ENCODE assay signal across 24 cellular contexts in the genomic region with DNA sequence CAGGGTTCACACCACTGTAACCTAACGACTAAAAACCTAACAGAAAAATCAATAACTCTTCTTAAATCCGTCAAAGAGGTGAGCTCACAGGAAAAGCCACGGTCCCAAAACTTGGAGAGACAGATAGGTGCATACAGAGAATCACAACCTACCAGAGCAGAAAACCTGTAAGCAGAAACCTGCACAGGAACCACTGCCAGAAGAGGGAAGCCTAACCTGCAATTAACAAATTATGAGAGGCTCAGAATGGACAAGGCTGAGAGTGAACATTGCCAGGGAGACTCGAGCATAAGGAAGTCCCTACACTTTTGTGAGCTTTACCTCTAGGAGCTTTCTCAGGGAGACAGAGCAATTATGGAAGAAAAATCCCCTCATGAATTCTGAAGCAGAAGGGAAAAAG.
DNase-seq lines count a peak whose midpoint lies in the region; ATAC-seq and TF ChIP-seq lines count a peak whose summit lies in the region.
"Had no signal": no experiment of that assay in that cellular context is flagged by ENCODE, and none has a peak within 500 bp of the region (broad histone marks: within the 10 kb centered on the region; RNA-seq: fewer than 3 reads in every experiment).

No MANE protein-coding gene starts in this region.

- H3K79me2 ChIP-seq in PC-3 (ENCODE audit: low read length) (no peaks in the 10 kb centered on the region), neural progenitor cell (ENCODE audit: low read depth) (no peaks in the 10 kb centered on the region)

- POLR2A ChIA-PET in PC-3 (lab: Charles Lee; ENCODE audit: unreplicated experiment): no interaction called here

- H3K27ac Mint-ChIP-seq in neural progenitor cell: no peak overlapping the region
- H3K27ac Mint-ChIP-seq: activated CD4-positive, alpha-beta T cell treated with anti-CD3 and anti-CD28 coated beads for 36 hours; CD8-positive, alpha-beta T cell had no signal

- H3K9me2 ChIP-seq in PC-3 (replicated peaks; ENCODE audit: low read length): no peaks in the 10 kb centered on the region

- no peaks in the 10 kb centered on the region for H3K36me3 Mint-ChIP-seq in neural progenitor cell
- H3K36me3 Mint-ChIP-seq: CD8-positive, alpha-beta T cell had no signal

- no TSS peak for BruUV-seq in PC-3 (replicated peaks; lab: Mats Ljungman, UMichigan)

- ATAC-seq in PC-3: peak; percentile 31; the same call in 1 of the 2 replicates
- ATAC-seq: activated CD4-positive, alpha-beta T cell treated with anti-CD3 and anti-CD28 coated beads for 36 hours; CD8-positive, alpha-beta T cell; heart left ventricle; upper lobe of right lung had no signal

- H3K9ac ChIP-seq in PC-3 (ENCODE audit: low read length) (no peak overlapping the region), neural progenitor cell (no peak overlapping the region)

- H3K4me2 ChIP-seq in PC-3 (ENCODE audit: low read length) (no peak overlapping the region), neural progenitor cell (no peak overlapping the region)
- H3K4me2 ChIP-seq: smooth muscle cell had no signal

- DNase-seq in NCI-H345 (lab: John Stamatoyannopoulos, UW): peak; percentile 11
- no peak for DNase-seq in NCI-H345 treated with DMSO at 0.1 percent for 48 hours (lab: John Stamatoyannopoulos, UW; ENCODE audit: unreplicated experiment)
- DNase-seq in NCI-H2081 treated with DMSO at 0.1 percent for 48 hours (lab: John Stamatoyannopoulos, UW): peak; percentile 5
- DNase-seq in PC-3: no peak
- DNase-seq in renal cortical epithelial cell (ENCODE audit: low read depth): peak; percentile 23
- no peak for DNase-seq in cerebellum (ENCODE audit: low spot score)
- DNase-seq in neural progenitor cell (ENCODE audit: low spot score): no peak
- DNase-seq in G401 (ENCODE audit: low spot score): no peak
- DNase-seq: 8988T; activated CD4-positive, alpha-beta T cell treated with anti-CD3 and anti-CD28 coated beads for 36 hours; activated CD8-positive, alpha-beta memory T cell treated with anti-CD3 and anti-CD28 coated beads for 24 hours; activated gamma-delta T cell; activated T-cell treated with anti-CD3 and anti-CD28 coated beads, Interleukin-2, amount 50 U/mL, for 1 hour; CD8-positive, alpha-beta T cell; DMS79 treated with DMSO at 0.1 percent for 48 hours; heart left ventricle; mesenchymal stem cell; NCI-H1048; NCI-H82; retina; substantia nigra; upper lobe of right lung had no signal

- H3K36me3 ChIP-seq in PC-3 (ENCODE audit: low read depth, low read length): no peaks in the 10 kb centered on the region
- H3K36me3 ChIP-seq in neural progenitor cell: no peaks in the 10 kb centered on the region
- H3K36me3 ChIP-seq: heart left ventricle, SJSA1, upper lobe of right lung had no signal

- no peaks in the 10 kb centered on the region for H3K4me1 Mint-ChIP-seq in neural progenitor cell
- H3K4me1 Mint-ChIP-seq: activated CD4-positive, alpha-beta T cell treated with anti-CD3 and anti-CD28 coated beads for 36 hours had no signal

- no peak for TF ChIP-seq CTCF in PC-3 (conservative IDR thresholded peaks at IDR 0.05; ENCODE audit: low read depth, low read length)
- TF ChIP-seq CTCF in neural progenitor cell (IDR thresholded peaks at IDR 0.05): no peak

- H3K9me3 Mint-ChIP-seq in neural progenitor cell: peaks cover 11% of the 10 kb centered on the region

- H3F3A ChIP-seq in PC-3 (ENCODE audit: low read length, unreplicated experiment): no peaks in the 10 kb centered on the region
- H3F3A ChIP-seq in neural progenitor cell (ENCODE audit: low read depth): no peaks in the 10 kb centered on the region

- intact Hi-C loops in PC-3 (cut with micrococcal nuclease): no loop called here

- H3K27ac ChIP-seq in PC-3 (ENCODE audit: low read length) (no peak overlapping the region), neural progenitor cell (no peak overlapping the region)
- H3K27ac ChIP-seq: heart left ventricle, SJSA1, upper lobe of right lung had no signal

- H3K27me3 Mint-ChIP-seq in neural progenitor cell (ENCODE audit: insufficient read depth, low read depth): peaks cover 3% of the 10 kb centered on the region
- H3K27me3 Mint-ChIP-seq: activated CD4-positive, alpha-beta T cell treated with anti-CD3 and anti-CD28 coated beads for 36 hours had no signal

- no peak overlapping the region for H2AFZ ChIP-seq in PC-3 (ENCODE audit: low read length)
- no peak overlapping the region for H2AFZ ChIP-seq in neural progenitor cell (replicated peaks)

- H3K9me3 ChIP-seq in PC-3 (ENCODE audit: low read length) (no peaks in the 10 kb centered on the region), neural progenitor cell (ENCODE audit: low read depth) (peaks cover 4% of the 10 kb centered on the region)
- H3K9me3 ChIP-seq: SJSA1, upper lobe of right lung had no signal

- H3K4me3 ChIP-seq in PC-3 (ENCODE audit: low read length): no peak overlapping the region
- H3K4me3 ChIP-seq in neural progenitor cell: no peak overlapping the region
- H3K4me3 ChIP-seq: heart left ventricle, SJSA1, smooth muscle cell, upper lobe of right lung had no signal

- H4K20me1 ChIP-seq in PC-3 (ENCODE audit: low read length) (no peaks in the 10 kb centered on the region), neural progenitor cell (ENCODE audit: low read depth) (no peaks in the 10 kb centered on the region)

- in situ Hi-C loops in G401 (cut with HindIII; ENCODE audit: low sequenced_read_pairs): no loop called here

- CTCF ChIA-PET in PC-3 (lab: Charles Lee): no interaction called here

- H3K27me3 ChIP-seq in PC-3 (ENCODE audit: low read length) (no peaks in the 10 kb centered on the region), neural progenitor cell (no peaks in the 10 kb centered on the region)
- H3K27me3 ChIP-seq: heart left ventricle, SJSA1, upper lobe of right lung had no signal

- H3K4me1 ChIP-seq in PC-3 (ENCODE audit: insufficient read depth, low read length) (no peaks in the 10 kb centered on the region), neural progenitor cell (no peaks in the 10 kb centered on the region)
- H3K4me1 ChIP-seq: heart left ventricle, SJSA1, upper lobe of right lung had no signal

- H3K4me3 Mint-ChIP-seq in neural progenitor cell: no peak overlapping the region
- H3K4me3 Mint-ChIP-seq: activated CD4-positive, alpha-beta T cell treated with anti-CD3 and anti-CD28 coated beads for 36 hours; CD8-positive, alpha-beta T cell had no signal

Comparison
In these comparisons a context has a peak if more than half of its experiments do, and no peak if none do; other contexts are left out.
1. DNase-seq: peak in NCI-H345 (single experiment), NCI-H2081 treated with DMSO at 0.1 percent for 48 hours (single experiment) and renal cortical epithelial cell (single experiment); none in NCI-H345 treated with DMSO at 0.1 percent for 48 hours (single experiment), PC-3 (single experiment), cerebellum (single experiment), neural progenitor cell (single experiment) and G401 (single experiment).